ENCODE assay signal across 8 cellular contexts in genomic region chr7:26686448-26686981, GRCh38.
DNase-seq lines count a peak whose midpoint lies in the region; ATAC-seq, FAIRE-seq and TF ChIP-seq lines count a peak whose summit lies in the region.

No MANE protein-coding gene starts in this region.

- no peaks in the 10 kb centered on the region for H3K9me3 ChIP-seq in kidney (ENCODE audit: control insufficient read depth in 1 of 2, low read length in 2 of 2)

- no peak overlapping the region for H3K4me3 ChIP-seq in kidney (ENCODE audit: low read length in 2 of 2)

- in situ Hi-C loops in ACHN (cut with HindIII; ENCODE audit: low pct_ligation_motif_present, low pct_unique_long_range_greater_than_20kb, low sequenced_read_pairs) (no loop called here), GM13976 (cut with MboI; ENCODE audit: low sequenced_read_pairs, unreplicated experiment) (no loop called here)

- H3K36me3 ChIP-seq in kidney (ENCODE audit: control insufficient read depth in 1 of 2, insufficient read depth in 2 of 2, low read length in 2 of 2) = no peaks in the 10 kb centered on the region

- intact Hi-C loops in kidney (cut with DNase I) = no loop called here

- DNase-seq in ACHN (peak; percentile 71), GM13976 (ENCODE audit: low spot score) (no peak), NCI-H2227 (lab: John Stamatoyannopoulos, UW; ENCODE audit: unreplicated experiment) (peak; percentile 61), astrocyte of the hippocampus (ENCODE audit: low read depth, low spot score) (peak; percentile 41), kidney (peak; percentile 70), urothelium cell line (ENCODE audit: low spot score) (peak; percentile 71)
- DNase-seq in activated CD8-positive, alpha-beta memory T cell treated with anti-CD3 and anti-CD28 coated beads for 24 hours = no peak

- TF ChIP-seq CTCF in GM13976 (IDR thresholded peaks at IDR 0.05; ENCODE audit: borderline replicate concordance, control extremely low read depth, extremely low read depth, insufficient read depth, missing control alignments) (peak; percentile 25), kidney (IDR thresholded peaks at IDR 0.05; ENCODE audit: borderline replicate concordance, extremely low read depth, insufficient read depth) (peak; percentile 47)

- no peak for ATAC-seq in HG02938 (IDR thresholded peaks at IDR 0.05; ENCODE audit: unreplicated experiment)

- H3K27ac ChIP-seq in kidney (ENCODE audit: low read depth in 2 of 2, low read length in 2 of 2) = no peak overlapping the region

- FAIRE-seq in kidney (lab: Jason Lieb, UNC) = peak; percentile 78
- no peak for FAIRE-seq in urothelium cell line (lab: Jason Lieb, UNC)

- H3K9ac ChIP-seq in kidney (ENCODE audit: low read length in 2 of 2) = no peak overlapping the region

- H3K4me1 ChIP-seq in kidney (ENCODE audit: control insufficient read depth in 1 of 2, insufficient read depth in 1 of 2, low read depth in 1 of 2, low read length in 2 of 2) = peaks cover 0 to 2% of the 10 kb centered on the region in 2 donors

Comparison
In these comparisons a context has a peak if more than half of its experiments do, and no peak if none do; other contexts are left out.
1. DNase-seq: peak in ACHN (single experiment), NCI-H2227 (single experiment), astrocyte of the hippocampus (single experiment), kidney (single experiment) and urothelium cell line (single experiment); none in GM13976 (single experiment) and activated CD8-positive, alpha-beta memory T cell treated with anti-CD3 and anti-CD28 coated beads for 24 hours (single experiment).